Comparison of ENCODE assay signal across 15 cellular contexts in the genomic region with DNA sequence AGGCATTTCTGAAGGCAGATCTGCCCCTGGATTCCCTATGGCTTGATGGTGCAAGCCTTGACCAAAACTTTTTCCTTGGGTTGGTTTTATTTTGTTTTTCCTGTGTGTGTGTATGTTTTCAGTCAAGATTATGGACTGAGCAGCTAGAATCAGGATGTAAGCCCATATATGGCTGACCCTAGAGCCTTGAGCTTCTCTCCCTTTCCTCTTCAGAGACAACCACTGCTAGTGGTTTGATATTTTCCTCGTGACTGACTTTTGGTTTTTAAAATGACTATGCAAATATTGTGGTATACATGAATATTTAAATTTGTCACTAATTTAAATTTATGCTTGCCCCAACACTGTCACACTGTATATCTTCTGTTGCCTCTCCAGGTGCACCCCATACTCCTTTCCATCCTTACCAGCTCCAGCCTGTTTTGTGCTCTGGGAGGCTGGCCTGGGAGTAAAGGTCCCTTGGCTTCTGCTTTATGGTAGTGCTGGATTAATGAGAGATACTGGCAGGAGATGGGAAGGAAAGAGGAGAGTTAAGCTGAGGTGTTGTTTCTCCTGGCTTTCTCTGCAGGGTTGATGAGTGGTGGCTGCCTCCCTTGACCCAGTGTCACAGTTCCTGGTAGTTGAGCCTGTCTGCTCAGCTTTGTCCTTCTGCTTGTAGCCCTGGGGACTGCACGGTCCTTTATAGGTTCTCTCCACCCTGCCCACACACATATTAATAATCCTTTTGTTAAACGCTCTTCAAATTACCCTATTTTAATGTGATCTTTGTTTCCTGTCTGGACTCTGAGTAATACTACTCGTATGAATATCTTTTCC. TPM values are rescaled to one million over a fixed set of nuclear protein-coding genes. Genes with fewer than 3 reads are reported as not detected.
DNase-seq lines count a peak whose midpoint lies in the region; ATAC-seq and TF ChIP-seq lines count a peak whose summit lies in the region.
"Had no signal": no experiment of that assay in that cellular context is flagged by ENCODE, and none has a peak within 500 bp of the region (broad histone marks: within the 10 kb centered on the region; RNA-seq: fewer than 3 reads in every experiment).

No MANE protein-coding gene starts in this region.

- H3K4me3 ChIP-seq in GM12865 (ENCODE audit: low read depth, low read length): no peak overlapping the region
- H3K4me3 ChIP-seq in foreskin fibroblast (ENCODE audit: low read depth in 1 of 2, low read length in 2 of 2): no peak overlapping the region
- H3K4me3 ChIP-seq: A549, upper lobe of left lung had no signal

- peak overlapping the region in 2 of 3 donors; percentile 3 to 33 for H3K27ac Mint-ChIP-seq in IgD-negative memory B cell
- H3K27ac Mint-ChIP-seq in activated naive CD4-positive, alpha-beta T cell treated with anti-CD3 and anti-CD28 coated beads, Interleukin-2, amount 50 U/mL, for 72 hours: no peak overlapping the region
- H3K27ac Mint-ChIP-seq in activated naive CD4-positive, alpha-beta T cell treated with anti-CD3 and anti-CD28 coated beads, Interleukin-2, amount 10 ng/mL, durations not matched to agents 7 days and 5 days: no peak overlapping the region
- H3K27ac Mint-ChIP-seq: mesothelial cell of epicardium, WTC11 had no signal

- ATAC-seq in GM19438 (IDR thresholded peaks at IDR 0.05; ENCODE audit: low read depth, unreplicated experiment) (peak; percentile 72), HG02852 (IDR thresholded peaks at IDR 0.05; ENCODE audit: unreplicated experiment) (peak; percentile 81)
- ATAC-seq in activated naive CD4-positive, alpha-beta T cell treated with anti-CD3 and anti-CD28 coated beads, Interleukin-2, amount 50 U/mL, for 72 hours: no peak
- ATAC-seq: A549, WTC11 had no signal

- CTCF ChIA-PET in activated naive CD4-positive, alpha-beta T cell treated with anti-CD3 and anti-CD28 coated beads, Interleukin-2, amount 10 ng/mL, durations not matched to agents 7 days and 5 days (lab: Charles Lee): no interaction called here

- peaks cover 3% of the 10 kb centered on the region for H3K27me3 Mint-ChIP-seq in IgD-negative memory B cell
- H3K27me3 Mint-ChIP-seq in activated naive CD4-positive, alpha-beta T cell treated with anti-CD3 and anti-CD28 coated beads, Interleukin-2, amount 10 ng/mL, durations not matched to agents 7 days and 5 days: no peaks in the 10 kb centered on the region

- H3K9me3 Mint-ChIP-seq in IgD-negative memory B cell: no peaks in the 10 kb centered on the region
- peaks cover 0 to 3% of the 10 kb centered on the region in 2 donors for H3K9me3 Mint-ChIP-seq in activated naive CD4-positive, alpha-beta T cell treated with anti-CD3 and anti-CD28 coated beads, Interleukin-2, amount 50 U/mL, for 72 hours
- H3K9me3 Mint-ChIP-seq in activated naive CD4-positive, alpha-beta T cell treated with anti-CD3 and anti-CD28 coated beads, Interleukin-2, amount 10 ng/mL, durations not matched to agents 7 days and 5 days: no peaks in the 10 kb centered on the region
- H3K9me3 Mint-ChIP-seq: WTC11 had no signal

- H3K4me3 Mint-ChIP-seq in IgD-negative memory B cell: no peak overlapping the region
- H3K4me3 Mint-ChIP-seq in activated naive CD4-positive, alpha-beta T cell treated with anti-CD3 and anti-CD28 coated beads, Interleukin-2, amount 10 ng/mL, durations not matched to agents 7 days and 5 days: no peak overlapping the region
- H3K4me3 Mint-ChIP-seq: mesothelial cell of epicardium, WTC11 had no signal

- no peaks in the 10 kb centered on the region for H3K36me3 Mint-ChIP-seq in IgD-negative memory B cell
- no peaks in the 10 kb centered on the region for H3K36me3 Mint-ChIP-seq in activated naive CD4-positive, alpha-beta T cell treated with anti-CD3 and anti-CD28 coated beads, Interleukin-2, amount 50 U/mL, for 72 hours
- H3K36me3 Mint-ChIP-seq in activated naive CD4-positive, alpha-beta T cell treated with anti-CD3 and anti-CD28 coated beads, Interleukin-2, amount 10 ng/mL, durations not matched to agents 7 days and 5 days: no peaks in the 10 kb centered on the region
- H3K36me3 Mint-ChIP-seq: mesothelial cell of epicardium, WTC11 had no signal

- DNase-seq in GM12865 (ENCODE audit: low read depth): peak; percentile 5
- no peak for DNase-seq in activated naive CD4-positive, alpha-beta T cell treated with anti-CD3 and anti-CD28 coated beads, Interleukin-2, amount 50 U/mL, for 72 hours (ENCODE audit: low spot score in 2 of 2)
- no peak for DNase-seq in foreskin fibroblast
- no peak for DNase-seq in inferior parietal cortex (ENCODE audit: extremely low spot score)
- DNase-seq in activated naive CD4-positive, alpha-beta T cell treated with anti-CD3 and anti-CD28 coated beads, Interleukin-2, amount 10 ng/mL, durations not matched to agents 7 days and 5 days: no peak
- DNase-seq: amygdala, NCI-H524 treated with DMSO at 0.1 percent for 48 hours, SHP77, upper lobe of left lung had no signal

- H3K4me1 Mint-ChIP-seq in IgD-negative memory B cell: peaks cover 0 to 7% (median 1%) of the 10 kb centered on the region in 3 donors
- no peaks in the 10 kb centered on the region for H3K4me1 Mint-ChIP-seq in activated naive CD4-positive, alpha-beta T cell treated with anti-CD3 and anti-CD28 coated beads, Interleukin-2, amount 10 ng/mL, durations not matched to agents 7 days and 5 days
- H3K4me1 Mint-ChIP-seq: mesothelial cell of epicardium had no signal

- TF ChIP-seq CTCF in GM12865 (IDR thresholded peaks at IDR 0.05; ENCODE audit: insufficient read depth, low read depth, low read length, missing control alignments) (no peak), foreskin fibroblast (IDR thresholded peaks at IDR 0.05; ENCODE audit: low read depth, low read length) (no peak)

RNA-seq across cellular contexts. Expression of a gene that starts 44.4 kb away (rescaled TPM):
- polyA plus RNA-seq in IgD-negative memory B cell: 44.3 TPM
- 10 to 100 TPM in 1 of 2 donors, 1 to 10 TPM in 1; 8.7 to 12.7 TPM for total RNA-seq in activated naive CD4-positive, alpha-beta T cell treated with anti-CD3 and anti-CD28 coated beads, Interleukin-2, amount 50 U/mL, for 72 hours

Comparison
In these comparisons a context has a peak if more than half of its experiments do, and no peak if none do; other contexts are left out.
1. ATAC-seq: peak in GM19438 (single experiment) and HG02852 (single experiment); none in activated naive CD4-positive, alpha-beta T cell treated with anti-CD3 and anti-CD28 coated beads, Interleukin-2, amount 50 U/mL, for 72 hours (0 of 2).
2. H3K27ac Mint-ChIP-seq: peak in IgD-negative memory B cell (2 of 3); none in activated naive CD4-positive, alpha-beta T cell treated with anti-CD3 and anti-CD28 coated beads, Interleukin-2, amount 50 U/mL, for 72 hours (0 of 2) and activated naive CD4-positive, alpha-beta T cell treated with anti-CD3 and anti-CD28 coated beads, Interleukin-2, amount 10 ng/mL, durations not matched to agents 7 days and 5 days (single experiment).